2 cellular contexts compared by ENCODE assay signal in the genomic region with DNA sequence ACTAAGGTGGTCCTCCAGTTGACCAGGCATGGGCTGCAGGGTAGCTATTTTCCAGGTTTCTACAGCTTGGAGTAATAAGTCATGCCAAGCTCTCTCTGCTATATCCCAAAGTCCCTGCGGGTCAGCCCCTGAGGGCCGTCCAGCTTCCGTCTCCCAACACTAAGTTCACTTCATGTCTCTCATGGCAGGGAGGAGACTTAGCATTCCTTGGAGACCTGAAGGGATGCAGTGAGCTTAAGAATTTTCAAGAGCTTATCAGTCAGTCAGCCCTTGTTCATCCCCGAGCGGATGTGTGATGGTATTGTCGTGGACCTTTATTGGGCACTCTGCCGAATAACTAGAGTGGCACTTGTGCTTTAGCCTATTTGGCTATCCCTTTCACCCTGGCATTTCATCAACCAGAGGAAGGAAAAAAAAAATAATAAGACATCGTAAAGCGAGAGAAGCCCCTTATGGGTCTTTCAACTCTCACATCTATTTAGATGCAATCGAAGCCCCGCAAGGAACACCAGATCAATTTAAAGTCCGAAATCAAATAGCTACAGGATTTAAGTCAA.
TF ChIP-seq lines count a peak whose summit lies in the region.
"Not testable (repeated sequence)": the region's sequence is repeated elsewhere in the genome, so short reads cannot be mapped to it uniquely, and the experiment has no call there.

No MANE protein-coding gene starts in this region.

TF ChIP-seq in GM12878, 131 proteins besides CTCF, POLR2A, EP300 and RAD21:
- TF ChIP-seq, protein P1, sequence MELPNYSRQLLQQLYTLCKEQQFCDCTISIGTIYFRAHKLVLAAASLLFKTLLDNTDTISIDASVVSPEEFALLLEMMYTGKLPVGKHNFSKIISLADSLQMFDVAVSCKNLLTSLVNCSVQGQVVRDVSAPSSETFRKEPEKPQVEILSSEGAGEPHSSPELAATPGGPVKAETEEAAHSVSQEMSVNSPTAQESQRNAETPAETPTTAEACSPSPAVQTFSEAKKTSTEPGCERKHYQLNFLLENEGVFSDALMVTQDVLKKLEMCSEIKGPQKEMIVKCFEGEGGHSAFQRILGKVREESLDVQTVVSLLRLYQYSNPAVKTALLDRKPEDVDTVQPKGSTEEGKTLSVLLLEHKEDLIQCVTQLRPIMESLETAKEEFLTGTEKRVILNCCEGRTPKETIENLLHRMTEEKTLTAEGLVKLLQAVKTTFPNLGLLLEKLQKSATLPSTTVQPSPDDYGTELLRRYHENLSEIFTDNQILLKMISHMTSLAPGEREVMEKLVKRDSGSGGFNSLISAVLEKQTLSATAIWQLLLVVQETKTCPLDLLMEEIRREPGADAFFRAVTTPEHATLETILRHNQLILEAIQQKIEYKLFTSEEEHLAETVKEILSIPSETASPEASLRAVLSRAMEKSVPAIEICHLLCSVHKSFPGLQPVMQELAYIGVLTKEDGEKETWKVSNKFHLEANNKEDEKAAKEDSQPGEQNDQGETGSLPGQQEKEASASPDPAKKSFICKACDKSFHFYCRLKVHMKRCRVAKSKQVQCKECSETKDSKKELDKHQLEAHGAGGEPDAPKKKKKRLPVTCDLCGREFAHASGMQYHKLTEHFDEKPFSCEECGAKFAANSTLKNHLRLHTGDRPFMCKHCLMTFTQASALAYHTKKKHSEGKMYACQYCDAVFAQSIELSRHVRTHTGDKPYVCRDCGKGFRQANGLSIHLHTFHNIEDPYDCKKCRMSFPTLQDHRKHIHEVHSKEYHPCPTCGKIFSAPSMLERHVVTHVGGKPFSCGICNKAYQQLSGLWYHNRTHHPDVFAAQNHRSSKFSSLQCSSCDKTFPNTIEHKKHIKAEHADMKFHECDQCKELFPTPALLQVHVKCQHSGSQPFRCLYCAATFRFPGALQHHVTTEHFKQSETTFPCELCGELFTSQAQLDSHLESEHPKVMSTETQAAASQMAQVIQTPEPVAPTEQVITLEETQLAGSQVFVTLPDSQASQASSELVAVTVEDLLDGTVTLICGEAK (IDR thresholded peaks at IDR 0.05; ENCODE audit: borderline replicate concordance): peak; percentile 46
- TF ChIP-seq, protein P2, sequence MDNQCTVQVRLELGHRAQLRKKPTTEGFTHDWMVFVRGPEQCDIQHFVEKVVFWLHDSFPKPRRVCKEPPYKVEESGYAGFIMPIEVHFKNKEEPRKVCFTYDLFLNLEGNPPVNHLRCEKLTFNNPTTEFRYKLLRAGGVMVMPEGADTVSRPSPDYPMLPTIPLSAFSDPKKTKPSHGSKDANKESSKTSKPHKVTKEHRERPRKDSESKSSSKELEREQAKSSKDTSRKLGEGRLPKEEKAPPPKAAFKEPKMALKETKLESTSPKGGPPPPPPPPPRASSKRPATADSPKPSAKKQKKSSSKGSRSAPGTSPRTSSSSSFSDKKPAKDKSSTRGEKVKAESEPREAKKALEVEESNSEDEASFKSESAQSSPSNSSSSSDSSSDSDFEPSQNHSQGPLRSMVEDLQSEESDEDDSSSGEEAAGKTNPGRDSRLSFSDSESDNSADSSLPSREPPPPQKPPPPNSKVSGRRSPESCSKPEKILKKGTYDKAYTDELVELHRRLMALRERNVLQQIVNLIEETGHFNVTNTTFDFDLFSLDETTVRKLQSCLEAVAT (IDR thresholded peaks at IDR 0.05): peak; percentile 99

TF ChIP-seq in HepG2, 621 proteins besides CTCF, POLR2A, EP300 and RAD21:
- 0 out of 2 replicates have a peak, but pooled peaks have one; percentile 58 for TF ChIP-seq PAX8 (CRISPR knock-in tag; IDR thresholded peaks at IDR 0.05; ENCODE audit: borderline replicate concordance)
- 0 out of 2 replicates have a peak, but pooled peaks have one; percentile 14 for TF ChIP-seq ZFX (CRISPR knock-in tag; IDR thresholded peaks at IDR 0.05; ENCODE audit: low read depth)
- TF ChIP-seq ZNF777 (CRISPR knock-in tag; IDR thresholded peaks at IDR 0.05): 0 out of 2 replicates have a peak, but pooled peaks have one; percentile 9
- 0 out of 2 replicates have a peak, but pooled peaks have one; percentile 7 for TF ChIP-seq KDM2A (CRISPR knock-in tag; IDR thresholded peaks at IDR 0.05; ENCODE audit: borderline replicate concordance, low read depth)
- TF ChIP-seq KDM5A (IDR thresholded peaks at IDR 0.05; ENCODE audit: borderline replicate concordance, low read length): peak; percentile 32; the same call in 1 of the 2 replicates
- TF ChIP-seq SNAPC2 (CRISPR knock-in tag; IDR thresholded peaks at IDR 0.05): peak; percentile 13; the same call in 1 of the 2 replicates
- TF ChIP-seq RARG (CRISPR knock-in tag; IDR thresholded peaks at IDR 0.05; ENCODE audit: low read depth): 0 out of 2 replicates have a peak, but pooled peaks have one; percentile 25
- not testable (repeated sequence) for TF ChIP-seq NONO (IDR thresholded peaks at IDR 0.05); MAZ (IDR thresholded peaks at IDR 0.05; ENCODE audit: borderline replicate concordance, low read depth, low read length)
- TF ChIP-seq NONO (CRISPR knock-in tag; conservative IDR thresholded peaks at IDR 0.05): peak; percentile 4; the same call in 1 of the 2 replicates
- 0 out of 2 replicates have a peak, but pooled peaks have one; percentile 6 for TF ChIP-seq ZNF230 (CRISPR knock-in tag; IDR thresholded peaks at IDR 0.05)
- 0 out of 2 replicates have a peak, but pooled peaks have one; percentile 16 for TF ChIP-seq SIN3A (IDR thresholded peaks at IDR 0.05; ENCODE audit: borderline replicate concordance, low read depth, low read length)
- TF ChIP-seq ETV5 (CRISPR knock-in tag; IDR thresholded peaks at IDR 0.05; ENCODE audit: borderline replicate concordance): peak; percentile 18; the same call in 1 of the 2 replicates
- TF ChIP-seq ZSCAN22 (CRISPR knock-in tag; IDR thresholded peaks at IDR 0.05): 0 out of 2 replicates have a peak, but pooled peaks have one; percentile 9
- 0 out of 2 replicates have a peak, but pooled peaks have one; percentile 9 for TF ChIP-seq SNAI1 (CRISPR knock-in tag; IDR thresholded peaks at IDR 0.05; ENCODE audit: borderline replicate concordance)
- peak; percentile 4; the same call in 1 of the 2 replicates for TF ChIP-seq ZNF788 (CRISPR knock-in tag; IDR thresholded peaks at IDR 0.05; ENCODE audit: borderline replicate concordance)
- TF ChIP-seq BORCS8-MEF2B (CRISPR knock-in tag; IDR thresholded peaks at IDR 0.05): 0 out of 2 replicates have a peak, but pooled peaks have one; percentile 37
- 0 out of 2 replicates have a peak, but pooled peaks have one; percentile 33 for TF ChIP-seq GLI4 (CRISPR knock-in tag; IDR thresholded peaks at IDR 0.05; ENCODE audit: borderline replicate concordance)
- 0 out of 2 replicates have a peak, but pooled peaks have one; percentile 37 for TF ChIP-seq ZNF619 (CRISPR knock-in tag; IDR thresholded peaks at IDR 0.05)
- 0 out of 2 replicates have a peak, but pooled peaks have one; percentile 24 for TF ChIP-seq ZNF501 (CRISPR knock-in tag; IDR thresholded peaks at IDR 0.05)
- peak; percentile 64; the same call in 1 of the 2 replicates for TF ChIP-seq ZBTB38 (CRISPR knock-in tag; IDR thresholded peaks at IDR 0.05)
- 0 out of 2 replicates have a peak, but pooled peaks have one; percentile 10 for TF ChIP-seq ZNF792 (CRISPR knock-in tag; IDR thresholded peaks at IDR 0.05)
- 0 out of 2 replicates have a peak, but pooled peaks have one; percentile 26 for TF ChIP-seq MAZ (CRISPR knock-in tag; IDR thresholded peaks at IDR 0.05; ENCODE audit: low read depth)
- TF ChIP-seq ZNF382 (CRISPR knock-in tag; IDR thresholded peaks at IDR 0.05; ENCODE audit: borderline replicate concordance): peak; percentile 52; the same call in 1 of the 2 replicates
- peak; percentile 70; the same call in 1 of the 2 replicates for TF ChIP-seq ZNF782 (CRISPR knock-in tag; IDR thresholded peaks at IDR 0.05; ENCODE audit: borderline replicate concordance)
- 0 out of 2 replicates have a peak, but pooled peaks have one; percentile 47 for TF ChIP-seq KMT2A (CRISPR knock-in tag; IDR thresholded peaks at IDR 0.05)
- TF ChIP-seq MEIS1 (CRISPR knock-in tag; IDR thresholded peaks at IDR 0.05; ENCODE audit: borderline replicate concordance): peak; percentile 71
